ENCODE assay signal across 16 cellular contexts in the genomic region with DNA sequence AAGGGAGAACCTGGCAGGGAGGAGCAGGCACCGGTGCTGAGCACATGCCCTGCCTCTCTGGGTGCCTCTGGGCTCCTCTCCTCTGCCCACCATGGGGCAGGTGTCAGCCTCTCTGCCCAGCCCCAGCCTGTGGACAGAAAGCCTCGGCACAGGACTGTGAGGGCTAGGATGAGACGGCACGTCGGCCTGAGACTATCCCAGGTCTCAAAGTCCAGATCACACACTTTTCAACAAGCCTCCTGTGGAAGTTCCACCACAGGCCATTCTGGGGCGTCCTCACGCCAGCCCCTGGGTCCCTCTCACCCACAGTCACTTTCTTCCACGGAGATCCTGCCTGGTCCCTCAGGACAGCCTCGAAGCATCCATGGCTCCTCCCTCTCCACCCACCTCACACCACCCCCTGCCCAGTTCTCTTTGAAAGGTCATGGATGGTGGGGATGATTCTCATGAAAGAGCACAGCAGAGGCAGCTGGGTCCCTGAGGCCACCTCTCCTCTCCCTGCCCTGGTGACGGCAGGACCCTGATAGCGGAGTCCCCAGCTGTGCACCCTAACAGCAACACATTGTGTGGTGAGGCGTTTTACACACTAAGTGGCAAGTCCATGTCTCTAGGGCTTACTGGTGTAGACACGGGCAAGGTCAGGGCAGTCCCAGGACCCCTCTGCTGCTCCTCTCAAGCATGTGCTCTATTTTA.
A peak's percentile ranks its signal among the peaks of the same experiment; 100 is the strongest.
DNase-seq lines count a peak whose midpoint lies in the region; ATAC-seq, FAIRE-seq and TF ChIP-seq lines count a peak whose summit lies in the region.
"Had no signal": no experiment of that assay in that cellular context is flagged by ENCODE, and none has a peak within 500 bp of the region (broad histone marks: within the 10 kb centered on the region; RNA-seq: fewer than 3 reads in every experiment).

No MANE protein-coding gene starts in this region.

- H3K4me3 ChIP-seq in HepG2 (replicated peaks in 1 of 3; ENCODE audit: insufficient read depth in 1 of 3, low read depth in 2 of 3, low read length in 3 of 3) (no peak overlapping the region), small intestine (ENCODE audit: low read depth in 1 of 2, low read length in 2 of 2) (no peak overlapping the region), vagina (no peak overlapping the region)
- H3K4me3 ChIP-seq: A549, GM23248 had no signal

- DNase-seq in HepG2 (ENCODE audit: low spot score): no peak
- peak; percentile 47 for DNase-seq in small intestine
- DNase-seq in vagina (ENCODE audit: extremely low spot score in 2 of 2): peak; percentile 52 to 64
- no peak for DNase-seq in activated CD8-positive, alpha-beta memory T cell treated with anti-CD3 and anti-CD28 coated beads, Interleukin-2, amount 50 U/mL, for 48 hours
- DNase-seq: BE2C; CD4-positive, alpha-beta memory T cell; DMS79; GM23248; H7 had no signal

- no peak overlapping the region for H3K4me2 ChIP-seq in HepG2 (ENCODE audit: low read depth, low read length)
- H3K4me2 ChIP-seq: A549 had no signal

- H2AFZ ChIP-seq in HepG2 (ENCODE audit: low read length): no peak overlapping the region
- H2AFZ ChIP-seq: GM23248 had no signal

- POLR2A ChIA-PET in HepG2 (lab: Yijun Ruan, JAX): no interaction called here

- no peak overlapping the region for H3K9ac ChIP-seq in HepG2 (ENCODE audit: insufficient read depth, low read depth, low read length)
- H3K9ac ChIP-seq: GM23248 had no signal

- 7% methylated on average over 3 of the region's 13 CpGs for WGBS in HepG2 (ENCODE audit: low lambda C conversion rate)
- 65 to 85% (median 74%) methylated on average over 12 to 13 of the region's 13 CpGs for whole genome bisulfite sequencing in small intestine, 3 donors

- TF ChIP-seq POLR2A in HepG2 (IDR thresholded peaks at IDR 0.05; ENCODE audit: insufficient read depth in 1 of 2, low read depth in 2 of 2, low read length in 2 of 2) (no peak), vagina (IDR thresholded peaks at IDR 0.05) (no peak)

- no TSS peak for BruUV-seq in HepG2 (replicated peaks; lab: Mats Ljungman, UMichigan)

- no peaks in the 10 kb centered on the region for H3K79me2 ChIP-seq in HepG2 (ENCODE audit: insufficient read depth, low read length)

- no peak for FAIRE-seq in HepG2 (lab: Jason Lieb, UNC)
- no peak for FAIRE-seq in small intestine (lab: Jason Lieb, UNC)
- FAIRE-seq: A549, GM12892, GM19239 had no signal

- ATAC-seq in HepG2 (peak; percentile 46), GM18870 (IDR thresholded peaks at IDR 0.05; ENCODE audit: unreplicated experiment) (no peak), GM21360 (IDR thresholded peaks at IDR 0.05; ENCODE audit: unreplicated experiment) (no peak)
- ATAC-seq: A549 had no signal

- H3K27me3 ChIP-seq in HepG2 (ENCODE audit: control insufficient read depth in 1 of 2, insufficient read depth in 2 of 2, low read length in 2 of 2) (peaks cover 2 to 28% of the 10 kb centered on the region in 2 experiments; a peak in 3 of 5 replicates), small intestine (ENCODE audit: control insufficient read depth in 2 of 2, insufficient read depth in 2 of 2, low read length in 2 of 2) (no peaks in the 10 kb centered on the region), vagina (no peaks in the 10 kb centered on the region)
- H3K27me3 ChIP-seq: BE2C had no signal

- H4K20me1 ChIP-seq in HepG2 (ENCODE audit: insufficient read depth, low read length): no peaks in the 10 kb centered on the region

- H3K36me3 ChIP-seq in HepG2 (replicated peaks in 1 of 2; ENCODE audit: control insufficient read depth in 1 of 2, insufficient read depth in 2 of 2, low read length in 2 of 2) (no peaks in the 10 kb centered on the region), small intestine (ENCODE audit: control insufficient read depth in 2 of 2, insufficient read depth in 2 of 2, low read length in 2 of 2) (no peaks in the 10 kb centered on the region), vagina (no peaks in the 10 kb centered on the region)
- H3K36me3 ChIP-seq: BE2C had no signal

- TF ChIP-seq EP300 in HepG2 (IDR thresholded peaks at IDR 0.05; ENCODE audit: low read depth in 2 of 2, low read length in 2 of 2): no peak
- no peak for TF ChIP-seq EP300 in HepG2 (CRISPR knock-in tag; IDR thresholded peaks at IDR 0.05; ENCODE audit: borderline replicate concordance)

- TF ChIP-seq CTCF in VCaP (conservative IDR thresholded peaks at IDR 0.05) (no peak), HepG2 (CRISPR knock-in tag; IDR thresholded peaks at IDR 0.05) (no peak), vagina (IDR thresholded peaks at IDR 0.05) (no peak)

- intact Hi-C loops in HepG2 (cut with micrococcal nuclease; ENCODE audit: unreplicated experiment): no loop called here
- intact Hi-C loops in vagina (cut with DNase I): no loop called here

- no peaks in the 10 kb centered on the region for H3K4me1 ChIP-seq in HepG2 (ENCODE audit: insufficient read depth, low read length)
- peaks cover 0 to 2% of the 10 kb centered on the region in 2 donors for H3K4me1 ChIP-seq in small intestine (ENCODE audit: control insufficient read depth in 2 of 2, insufficient read depth in 1 of 2, low read depth in 1 of 2, low read length in 1 of 2)
- no peaks in the 10 kb centered on the region for H3K4me1 ChIP-seq in vagina
- H3K4me1 ChIP-seq: A549, BE2C had no signal

- CTCF ChIA-PET in HepG2 (lab: Yijun Ruan, JAX; ENCODE audit: low intra/inter-chr PET ratio, low total read pairs): no interaction called here

- in situ Hi-C loops in HepG2 (cut with HindIII; ENCODE audit: extremely low pct_ligation_motif_present, low pct_unique_long_range_greater_than_20kb): no loop called here

- H3K9me3 ChIP-seq in HepG2 (ENCODE audit: low read length): no peaks in the 10 kb centered on the region
- H3K9me3 ChIP-seq in small intestine (ENCODE audit: control insufficient read depth, low read depth): no peaks in the 10 kb centered on the region
- H3K9me3 ChIP-seq in vagina: no peaks in the 10 kb centered on the region
- H3K9me3 ChIP-seq: A549, BE2C had no signal

- H3K27ac ChIP-seq in VCaP: peak overlapping the region; percentile 18
- H3K27ac ChIP-seq in HepG2 (ENCODE audit: extremely low read length, insufficient read depth, low read length): no peak overlapping the region
- no peak overlapping the region for H3K27ac ChIP-seq in small intestine (ENCODE audit: low read depth in 1 of 2, low read length in 1 of 2)
- no peak overlapping the region for H3K27ac ChIP-seq in vagina
- H3K27ac ChIP-seq: A549, C4-2B, GM23248 had no signal

- no peak for TF ChIP-seq RAD21 in HepG2 (CRISPR knock-in tag; IDR thresholded peaks at IDR 0.05)

TF ChIP-seq in HepG2, 621 proteins besides CTCF, POLR2A, EP300 and RAD21:
- TF ChIP-seq ZNF430 (CRISPR knock-in tag; IDR thresholded peaks at IDR 0.05) (no peak), ZMAT3 (CRISPR knock-in tag; conservative IDR thresholded peaks at IDR 0.05) (no peak), ARHGAP35 (CRISPR knock-in tag; IDR thresholded peaks at IDR 0.05; ENCODE audit: borderline replicate concordance) (no peak), ZNF776 (CRISPR knock-in tag; IDR thresholded peaks at IDR 0.05) (no peak)
- TF ChIP-seq, protein P1, sequence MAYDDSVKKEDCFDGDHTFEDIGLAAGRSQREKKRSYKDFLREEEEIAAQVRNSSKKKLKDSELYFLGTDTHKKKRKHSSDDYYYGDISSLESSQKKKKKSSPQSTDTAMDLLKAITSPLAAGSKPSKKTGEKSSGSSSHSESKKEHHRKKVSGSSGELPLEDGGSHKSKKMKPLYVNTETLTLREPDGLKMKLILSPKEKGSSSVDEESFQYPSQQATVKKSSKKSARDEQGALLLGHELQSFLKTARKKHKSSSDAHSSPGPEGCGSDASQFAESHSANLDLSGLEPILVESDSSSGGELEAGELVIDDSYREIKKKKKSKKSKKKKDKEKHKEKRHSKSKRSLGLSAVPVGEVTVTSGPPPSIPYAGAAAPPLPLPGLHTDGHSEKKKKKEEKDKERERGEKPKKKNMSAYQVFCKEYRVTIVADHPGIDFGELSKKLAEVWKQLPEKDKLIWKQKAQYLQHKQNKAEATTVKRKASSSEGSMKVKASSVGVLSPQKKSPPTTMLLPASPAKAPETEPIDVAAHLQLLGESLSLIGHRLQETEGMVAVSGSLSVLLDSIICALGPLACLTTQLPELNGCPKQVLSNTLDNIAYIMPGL (CRISPR knock-in tag; IDR thresholded peaks at IDR 0.05; ENCODE audit: borderline replicate concordance in 1 of 2, low read depth in 1 of 2): no peak
TF ChIP-seq in HepG2: peak in this region for 0.

Comparison
In these comparisons a context has a peak if more than half of its experiments do, and no peak if none do; other contexts are left out.
1. DNase-seq: peak in small intestine (single experiment) and vagina (2 of 2); none in HepG2 (single experiment) and activated CD8-positive, alpha-beta memory T cell treated with anti-CD3 and anti-CD28 coated beads, Interleukin-2, amount 50 U/mL, for 48 hours (single experiment).